23 cellular contexts compared by ENCODE assay signal in genomic region chrX:119382606-119383005, GRCh38. TPM values are rescaled to one million over a fixed set of nuclear protein-coding genes. Genes with fewer than 3 reads are reported as not detected.
"Had no signal": no experiment of that assay in that cellular context is flagged by ENCODE, and none has a peak within 500 bp of the region (broad histone marks: within the 10 kb centered on the region; RNA-seq: fewer than 3 reads in every experiment).

No MANE protein-coding gene starts in this region.

- H3K27ac ChIP-seq: dorsolateral prefrontal cortex, hepatocyte, ovary, right atrium auricular region, sigmoid colon, skin epidermis, stomach, thoracic aorta, transverse colon had no signal

- H3K36me3 ChIP-seq: ovary, right atrium auricular region, sigmoid colon, stomach, thoracic aorta, transverse colon had no signal

- H3K4me1 ChIP-seq: right atrium auricular region, sigmoid colon, stomach, transverse colon had no signal

- ATAC-seq: left cardiac atrium, left ventricle myocardium superior had no signal

- DNase-seq: cortex of kidney; dorsolateral prefrontal cortex; effector CD8-positive, alpha-beta T cell; foreskin melanocyte; head of caudate nucleus; kidney; left cardiac atrium; left ventricle myocardium superior; mesendoderm; naive B cell; ovary; sigmoid colon; stimulated activated CD4-positive, alpha-beta T cell treated with anti-CD3 and anti-CD28 coated beads, Interleukin-12 subunit alpha, Interleukin-12 subunit beta, amount 100 ng/mL, for 4 hours; stimulated activated naive CD4-positive, alpha-beta T cell; stomach; substantia nigra; transverse colon had no signal

- FAIRE-seq: kidney had no signal

- H3K4me2 ChIP-seq: hepatocyte had no signal

- H3K4me3 ChIP-seq: dorsolateral prefrontal cortex, hepatocyte, lung, ovary, right atrium auricular region, sigmoid colon, skin epidermis, stomach, thoracic aorta, transverse colon had no signal

- H3K27me3 ChIP-seq: hepatocyte, ovary, right atrium auricular region, sigmoid colon, stomach, transverse colon had no signal

- H3K9me3 ChIP-seq: ovary, right atrium auricular region, sigmoid colon, stomach, thoracic aorta, transverse colon had no signal

RNA-seq across cellular contexts. Expression of gene SLC25A43, which starts 16.5 kb away (rescaled TPM):
- polyA plus RNA-seq: neural cell had no signal
